In genomic region chr9:93945400-93946337, GRCh38 we compare ENCODE assay signal across 8 cellular contexts. TPM values are rescaled to one million over a fixed set of nuclear protein-coding genes. Genes with fewer than 3 reads are reported as not detected.
A peak's percentile ranks its signal among the peaks of the same experiment; 100 is the strongest.
DNase-seq lines count a peak whose midpoint lies in the region; ATAC-seq and TF ChIP-seq lines count a peak whose summit lies in the region.

No MANE protein-coding gene starts in this region.

- H3K27me3 ChIP-seq in Caco-2 (replicated peaks; ENCODE audit: control insufficient read depth, insufficient read depth, low read length) (no peaks in the 10 kb centered on the region), endodermal cell (ENCODE audit: control insufficient read depth, insufficient read depth, low read length, poor library complexity, severe bottlenecking) (peaks cover 100% of the 10 kb centered on the region), neural progenitor cell (peaks cover 100% of the 10 kb centered on the region)

- H3K4me2 ChIP-seq in neural progenitor cell: peak overlapping the region; percentile 72

- POLR2A ChIA-PET in Caco-2 (lab: Charles Lee): no interaction called here

- intact Hi-C loops in Caco-2 (cut with micrococcal nuclease; ENCODE audit: unreplicated experiment): no loop called here

- H3K4me3 Mint-ChIP-seq in Caco-2 (ENCODE audit: unreplicated experiment) (peak overlapping the region; percentile 72), endodermal cell (peak overlapping the region; percentile 50), neural progenitor cell (peak overlapping the region; percentile 78), HFFc6 (no peak overlapping the region; the same call in 1 of the 2 replicates)

- H3K9me3 ChIP-seq in Caco-2: no peaks in the 10 kb centered on the region
- peaks cover 5% of the 10 kb centered on the region for H3K9me3 ChIP-seq in endodermal cell (ENCODE audit: control insufficient read depth, low read length)
- no peaks in the 10 kb centered on the region for H3K9me3 ChIP-seq in neural progenitor cell (ENCODE audit: low read depth)

- no peaks in the 10 kb centered on the region for H3K4me1 ChIP-seq in Caco-2
- no peaks in the 10 kb centered on the region for H3K4me1 ChIP-seq in endodermal cell (ENCODE audit: control insufficient read depth, insufficient read depth, low read length)
- H3K4me1 ChIP-seq in neural progenitor cell: peaks cover 27% of the 10 kb centered on the region

- H4K20me1 ChIP-seq in neural progenitor cell (ENCODE audit: low read depth): peaks cover 69% of the 10 kb centered on the region

- H3K4me1 Mint-ChIP-seq in Caco-2 (ENCODE audit: low read depth, unreplicated experiment): no peaks in the 10 kb centered on the region
- H3K4me1 Mint-ChIP-seq in endodermal cell: peaks cover 15% of the 10 kb centered on the region
- peaks cover 23% of the 10 kb centered on the region for H3K4me1 Mint-ChIP-seq in neural progenitor cell
- H3K4me1 Mint-ChIP-seq in HFFc6 (ENCODE audit: low read depth): peaks cover 11% of the 10 kb centered on the region

- WGBS in endodermal cell (ENCODE audit: insufficient coverage in 1 of 2, insufficient read length in 1 of 2), 2 experiments: 2 to 3% methylated on average over 28 to 50 of the region's 50 CpGs

- CTCF ChIA-PET in Caco-2 (lab: Charles Lee): no interaction called here

- H3K36me3 ChIP-seq in Caco-2 (ENCODE audit: control insufficient read depth, insufficient read depth, low read length) (no peaks in the 10 kb centered on the region), endodermal cell (ENCODE audit: control insufficient read depth, insufficient read depth, low read length) (no peaks in the 10 kb centered on the region), neural progenitor cell (no peaks in the 10 kb centered on the region)

- no peaks in the 10 kb centered on the region for H3K36me3 Mint-ChIP-seq in Caco-2 (ENCODE audit: insufficient read depth, unreplicated experiment)
- H3K36me3 Mint-ChIP-seq in endodermal cell (ENCODE audit: low read depth): no peaks in the 10 kb centered on the region
- no peaks in the 10 kb centered on the region for H3K36me3 Mint-ChIP-seq in neural progenitor cell
- no peaks in the 10 kb centered on the region for H3K36me3 Mint-ChIP-seq in HFFc6 (ENCODE audit: low read depth)

- DNase-seq in Caco-2 (no peak), NCI-H69 (lab: John Stamatoyannopoulos, UW) (peak; percentile 53), endodermal cell (peak; percentile 63), neural progenitor cell (ENCODE audit: low spot score) (peak; percentile 44), HFFc6 (no peak), NCI-H1436 treated with DMSO at 0.1 percent for 48 hours (lab: John Stamatoyannopoulos, UW) (no peak), HuH-7 (ENCODE audit: low spot score) (no peak)

- no peak for TF ChIP-seq CTCF in Caco-2 (IDR thresholded peaks at IDR 0.05; ENCODE audit: insufficient read depth in 1 of 2, low read depth in 1 of 2, low read length in 1 of 2, severe bottlenecking in 1 of 2, unreplicated experiment in 1 of 2)
- no peak for TF ChIP-seq CTCF in endodermal cell (conservative IDR thresholded peaks at IDR 0.05)
- no peak for TF ChIP-seq CTCF in neural progenitor cell (IDR thresholded peaks at IDR 0.05)
- TF ChIP-seq CTCF in HFFc6 (IDR thresholded peaks at IDR 0.05): no peak

- H3K27me3 Mint-ChIP-seq in Caco-2 (ENCODE audit: insufficient read depth, unreplicated experiment) (peaks cover 18% of the 10 kb centered on the region), endodermal cell (ENCODE audit: insufficient read depth) (peaks cover 99% of the 10 kb centered on the region), neural progenitor cell (ENCODE audit: insufficient read depth, low read depth) (peaks cover 89% of the 10 kb centered on the region), HFFc6 (ENCODE audit: insufficient read depth) (peaks cover 70% of the 10 kb centered on the region)

- BruUV-seq in Caco-2 (replicated peaks; lab: Mats Ljungman, UMichigan): no TSS peak

- peaks cover 20% of the 10 kb centered on the region for H3F3A ChIP-seq in neural progenitor cell (ENCODE audit: low read depth)

- no peaks in the 10 kb centered on the region for H3K9me3 Mint-ChIP-seq in Caco-2 (ENCODE audit: unreplicated experiment)
- peaks cover 3% of the 10 kb centered on the region for H3K9me3 Mint-ChIP-seq in endodermal cell
- H3K9me3 Mint-ChIP-seq in neural progenitor cell: peaks cover 14% of the 10 kb centered on the region
- peaks cover 7% of the 10 kb centered on the region for H3K9me3 Mint-ChIP-seq in HFFc6

- no peak overlapping the region for H3K27ac Mint-ChIP-seq in Caco-2 (ENCODE audit: unreplicated experiment)
- no peak overlapping the region for H3K27ac Mint-ChIP-seq in endodermal cell
- H3K27ac Mint-ChIP-seq in neural progenitor cell: no peak overlapping the region
- no peak overlapping the region for H3K27ac Mint-ChIP-seq in HFFc6

- H3K27ac ChIP-seq in endodermal cell (ENCODE audit: low read depth, low read length) (no peak overlapping the region), neural progenitor cell (no peak overlapping the region)

- no peaks in the 10 kb centered on the region for H3K79me2 ChIP-seq in neural progenitor cell (ENCODE audit: low read depth)

- no peak for ATAC-seq in HG03196 (IDR thresholded peaks at IDR 0.05; ENCODE audit: unreplicated experiment)

- H3K4me3 ChIP-seq in Caco-2 (ENCODE audit: low read depth, low read length) (peak overlapping the region; percentile 39), endodermal cell (ENCODE audit: low read length) (peak overlapping the region; percentile 75), neural progenitor cell (peak overlapping the region; percentile 30)

- H3K9ac ChIP-seq in endodermal cell (ENCODE audit: extremely low read depth, low read length, poor library complexity, severe bottlenecking) (no peak overlapping the region), neural progenitor cell (no peak overlapping the region)

- H2AFZ ChIP-seq in neural progenitor cell (replicated peaks): no peak overlapping the region

RNA-seq across cellular contexts. Expression of gene BARX1, which starts 9.5 kb away (rescaled TPM):
- total RNA-seq in Caco-2 (2022): not detected in 2 replicates
- total RNA-seq in endodermal cell: under 1 TPM in 1 of 2 donors, not detected in 1; 0.35 TPM
- polyA plus RNA-seq in endodermal cell (2013, experiment 1 of 2): 2.9 TPM
- polyA plus RNA-seq in endodermal cell (2013, experiment 2 of 2): 2.2 TPM
- 0.17 and 2.9 TPM in 2 replicates for total RNA-seq in neural progenitor cell (ENCODE audit: low replicate concordance)
- not detected for total RNA-seq in HFFc6 (2021; fragmentation: NEBNext Ultra II Directional; extraction: Animal tissue kit (Norgen Biotek cat#: 25700))

Comparison
In these comparisons a context has a peak if more than half of its experiments do, and no peak if none do; other contexts are left out.
1. DNase-seq: peak in NCI-H69 (single experiment), endodermal cell (single experiment) and neural progenitor cell (single experiment); none in Caco-2 (0 of 2), HFFc6 (single experiment), NCI-H1436 treated with DMSO at 0.1 percent for 48 hours (single experiment) and HuH-7 (single experiment).
2. Peak in every context shown above with its lines, with median percentiles within 50 percentile points of each other: H3K4me3 ChIP-seq.